ENCODE assay signal across 1 cellular context in the genomic region with DNA sequence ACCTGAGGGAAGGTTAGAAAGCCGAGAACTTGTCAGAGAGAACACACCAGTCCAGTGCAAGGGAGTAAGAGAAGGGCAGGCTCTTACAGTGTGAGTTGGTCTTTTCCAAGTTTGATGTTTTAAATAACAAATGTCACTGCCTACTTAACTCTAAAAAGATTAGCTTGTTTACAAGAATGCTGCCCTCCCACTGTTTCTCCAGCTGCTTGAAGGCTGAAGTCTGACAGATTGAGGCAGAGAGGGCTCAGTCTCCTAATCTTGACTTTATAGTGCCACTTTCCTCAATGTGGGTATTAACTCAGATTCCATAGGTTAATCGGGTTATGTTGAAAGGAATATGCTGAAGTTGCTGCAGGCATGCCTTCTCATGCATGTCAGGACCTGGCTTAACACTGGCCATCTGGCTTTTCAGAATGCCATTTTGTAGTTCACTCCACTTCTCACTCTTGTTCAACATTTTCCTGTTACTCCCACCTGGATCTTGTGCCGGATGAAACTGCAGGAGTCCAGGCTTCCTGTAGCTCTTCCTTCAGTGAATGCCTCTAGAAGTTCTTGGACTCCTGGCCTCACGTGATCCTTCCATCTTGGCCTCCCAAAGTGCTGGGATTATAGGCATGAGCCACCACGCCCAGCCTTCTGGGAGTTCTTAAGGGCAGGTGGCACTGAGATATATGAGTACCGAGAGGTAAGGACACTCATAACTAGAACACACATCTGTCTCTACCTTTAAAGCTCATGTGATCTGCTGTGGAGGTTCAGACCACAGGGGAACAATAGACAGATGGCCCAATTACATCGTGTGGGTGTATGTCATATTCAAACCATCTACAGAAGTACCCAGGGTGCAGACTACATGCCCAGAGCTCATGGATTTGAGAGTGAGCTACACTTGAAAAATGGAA.
TF ChIP-seq lines count a peak whose summit lies in the region.

No MANE protein-coding gene starts in this region.

TF ChIP-seq in WTC11, 78 proteins besides CTCF, POLR2A, EP300 and RAD21 (continued from another document):
- TF ChIP-seq, protein P1, sequence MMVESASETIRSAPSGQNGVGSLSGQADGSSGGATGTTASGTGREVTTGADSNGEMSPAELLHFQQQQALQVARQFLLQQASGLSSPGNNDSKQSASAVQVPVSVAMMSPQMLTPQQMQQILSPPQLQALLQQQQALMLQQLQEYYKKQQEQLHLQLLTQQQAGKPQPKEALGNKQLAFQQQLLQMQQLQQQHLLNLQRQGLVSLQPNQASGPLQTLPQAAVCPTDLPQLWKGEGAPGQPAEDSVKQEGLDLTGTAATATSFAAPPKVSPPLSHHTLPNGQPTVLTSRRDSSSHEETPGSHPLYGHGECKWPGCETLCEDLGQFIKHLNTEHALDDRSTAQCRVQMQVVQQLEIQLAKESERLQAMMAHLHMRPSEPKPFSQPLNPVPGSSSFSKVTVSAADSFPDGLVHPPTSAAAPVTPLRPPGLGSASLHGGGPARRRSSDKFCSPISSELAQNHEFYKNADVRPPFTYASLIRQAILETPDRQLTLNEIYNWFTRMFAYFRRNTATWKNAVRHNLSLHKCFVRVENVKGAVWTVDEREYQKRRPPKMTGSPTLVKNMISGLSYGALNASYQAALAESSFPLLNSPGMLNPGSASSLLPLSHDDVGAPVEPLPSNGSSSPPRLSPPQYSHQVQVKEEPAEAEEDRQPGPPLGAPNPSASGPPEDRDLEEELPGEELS (CRISPR knock-in tag; IDR thresholded peaks at IDR 0.05): peak; percentile 42; the same call in 1 of the 2 replicates
- no peak for TF ChIP-seq ZNF317 (CRISPR knock-in tag; IDR thresholded peaks at IDR 0.05; ENCODE audit: borderline replicate concordance, low read depth)
